8 cellular contexts compared by ENCODE assay signal in the genomic region with DNA sequence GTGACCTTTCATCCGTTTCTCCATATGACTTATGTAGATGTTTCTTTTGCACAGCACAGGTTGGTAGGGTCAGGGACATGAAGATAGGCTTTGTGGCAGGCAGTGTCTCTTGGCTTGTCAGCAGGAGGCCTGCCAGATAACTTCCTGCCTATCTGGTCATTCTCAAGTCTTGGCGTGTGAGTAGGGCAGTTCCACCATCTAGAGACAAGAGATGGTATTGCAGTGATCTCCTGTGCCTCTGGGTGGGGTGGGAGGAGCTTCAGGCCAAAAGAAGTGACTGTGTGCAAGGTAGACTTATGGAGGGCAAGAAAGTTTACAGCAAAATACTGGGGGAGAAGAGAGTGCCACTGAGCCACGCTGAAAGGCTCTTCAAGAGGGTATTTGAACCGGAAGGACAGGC. TPM values are rescaled to one million over a fixed set of nuclear protein-coding genes. Genes with fewer than 3 reads are reported as not detected.
DNase-seq lines count a peak whose midpoint lies in the region; ATAC-seq and TF ChIP-seq lines count a peak whose summit lies in the region.

No MANE protein-coding gene starts in this region.

- H3K4me2 ChIP-seq in mammary epithelial cell (ENCODE audit: insufficient read depth, low read depth, low read length): peak overlapping the region; percentile 32

- no peak overlapping the region for H2AFZ ChIP-seq in mammary epithelial cell (ENCODE audit: low read depth, low read length)

- CTCF ChIA-PET in A673 (lab: Charles Lee) (interaction anchor here (0.5 to 1.7 kb wide), 7 partner anchors 9 to 182 kb away, joined by 3 to 22 read pairs (median 5); partner anchors contain the start of gene DCAF1), mammary epithelial cell (lab: Charles Lee; ENCODE audit: low non-redundant PET) (interaction anchor here (0.5 to 1.7 kb wide), 12 partner anchors 10 to 292 kb away, joined by 3 to 30 read pairs (median 3); partner anchors contain the start of gene DCAF1)

- H3K4me3 ChIP-seq in A673 (ENCODE audit: low read depth, low read length, poor library complexity, severe bottlenecking): no peak overlapping the region
- no peak overlapping the region for H3K4me3 ChIP-seq in mammary epithelial cell (replicated peaks in 1 of 3; ENCODE audit: insufficient read depth in 1 of 3, low read depth in 2 of 3, low read length in 3 of 3)
- H3K4me3 ChIP-seq in kidney epithelial cell (ENCODE audit: low read depth, low read length): no peak overlapping the region

- BruUV-seq in A673 (replicated peaks; lab: Mats Ljungman, UMichigan): no TSS peak
- BruUV-seq in mammary epithelial cell (replicated peaks; lab: Mats Ljungman, UMichigan): no TSS peak

- H3K36me3 ChIP-seq in A673 (ENCODE audit: insufficient read depth, low read length, poor library complexity, severe bottlenecking) (peaks cover 3% of the 10 kb centered on the region), mammary epithelial cell (ENCODE audit: insufficient read depth, low read length) (peaks cover 3% of the 10 kb centered on the region), kidney epithelial cell (ENCODE audit: control insufficient read depth, insufficient read depth, low read length) (peaks cover 1% of the 10 kb centered on the region)

- peaks cover 37% of the 10 kb centered on the region for H3K79me2 ChIP-seq in mammary epithelial cell (ENCODE audit: insufficient read depth, low read length)

- in situ Hi-C loops in mammary epithelial cell (cut with MboI; ENCODE audit: low sequenced_read_pairs in 2 of 2): loop anchor here (5.0 kb wide), 1 partner anchor 180 kb away; the partner anchor contains the start of gene DCAF1 (in 2 of the 2)

- H4K20me1 ChIP-seq in mammary epithelial cell (ENCODE audit: insufficient read depth, low read length): no peaks in the 10 kb centered on the region

- intact Hi-C loops in A673 (cut with micrococcal nuclease; ENCODE audit: unreplicated experiment) (loop anchor here (1.0 to 5.0 kb wide), 2 partner anchors 180 to 295 kb away; partner anchors contain the start of gene MANF), mammary epithelial cell (cut with micrococcal nuclease) (loop anchor here (1.0 kb wide), 5 partner anchors 13 to 291 kb away; partner anchors contain the start of gene RBM15B)

- POLR2A ChIA-PET in A673 (lab: Charles Lee; ENCODE audit: low non-redundant PET): no interaction called here

- peak; percentile 82 for DNase-seq in A673 (ENCODE audit: low spot score)
- peak; percentile 26 for DNase-seq in NCI-H2029 treated with DMSO at 0.1 percent for 48 hours (lab: John Stamatoyannopoulos, UW)
- DNase-seq in mammary epithelial cell: peak; percentile 84
- peak; percentile 48 for DNase-seq in kidney epithelial cell (ENCODE audit: low read depth)
- DNase-seq in stimulated activated CD4-positive, alpha-beta T cell treated with anti-CD3 and anti-CD28 coated beads, Interleukin-1b, Interleukin-23, amount 100 ng/mL, for 48 hours: peak; percentile 77

- no peaks in the 10 kb centered on the region for H3K9me3 ChIP-seq in A673 (ENCODE audit: low read depth, low read length, poor library complexity, severe bottlenecking)
- H3K9me3 ChIP-seq in mammary epithelial cell (replicated peaks; ENCODE audit: insufficient read depth, low read length): no peaks in the 10 kb centered on the region

- H3K27me3 ChIP-seq in A673 (replicated peaks; ENCODE audit: insufficient read depth, low read depth, low read length, poor library complexity): no peaks in the 10 kb centered on the region
- H3K27me3 ChIP-seq in mammary epithelial cell (ENCODE audit: insufficient read depth, low read length): no peaks in the 10 kb centered on the region
- H3K27me3 ChIP-seq in kidney epithelial cell (ENCODE audit: control insufficient read depth, insufficient read depth, low read length): no peaks in the 10 kb centered on the region

- peak; percentile 62 for TF ChIP-seq CTCF in A673 (conservative IDR thresholded peaks at IDR 0.05; ENCODE audit: low read depth, low read length)
- peak; percentile 93 for TF ChIP-seq CTCF in VCaP (conservative IDR thresholded peaks at IDR 0.05)
- TF ChIP-seq CTCF in mammary epithelial cell (conservative IDR thresholded peaks at IDR 0.05 in 1 of 2, IDR thresholded peaks at IDR 0.05 in 1 of 2; ENCODE audit: extremely low read depth in 1 of 2, insufficient read depth in 1 of 2, low read depth in 1 of 2, low read length in 2 of 2): peak; percentile 92 to 98
- peak; percentile 77 for TF ChIP-seq CTCF in kidney epithelial cell (IDR thresholded peaks at IDR 0.05; ENCODE audit: insufficient read depth, low read length, poor library complexity, severe bottlenecking)

- no peak overlapping the region for H3K27ac ChIP-seq in A673 (ENCODE audit: low read depth, low read length, poor library complexity, severe bottlenecking)
- peak overlapping the region; percentile 40 for H3K27ac ChIP-seq in VCaP
- H3K27ac ChIP-seq in mammary epithelial cell (ENCODE audit: insufficient read depth, low read depth, low read length): peak overlapping the region; percentile 4

- dilution Hi-C loops in mammary epithelial cell (cut with HindIII; ENCODE audit: low sequenced_read_pairs): no loop called here

- 17% methylated on average over 4 of the region's 4 CpGs for WGBS in mammary epithelial cell (ENCODE audit: low coverage, missing lambda C conversion rate)

- ATAC-seq in GM18498 (IDR thresholded peaks at IDR 0.05; ENCODE audit: unreplicated experiment) (peak; percentile 84), HG02938 (IDR thresholded peaks at IDR 0.05; ENCODE audit: unreplicated experiment) (peak; percentile 85)

- no peak overlapping the region for H3K9ac ChIP-seq in mammary epithelial cell (ENCODE audit: insufficient read depth, low read length)

- H3K4me1 ChIP-seq in A673 (ENCODE audit: insufficient read depth, low read length, poor library complexity, severe bottlenecking): peaks cover 3% of the 10 kb centered on the region
- peaks cover 64% of the 10 kb centered on the region for H3K4me1 ChIP-seq in mammary epithelial cell (ENCODE audit: insufficient read depth, low read length)

RNA-seq across cellular contexts. Expression of gene TEX264, which starts 11.0 kb away (rescaled TPM):
- total RNA-seq in A673 (2021) (21.4 and 23.0 TPM in 2 replicates), mammary epithelial cell (10 to 100 TPM; 36.0 to 49.7 TPM), kidney epithelial cell (75.7 and 78.1 TPM in 2 replicates)
- 69.5 TPM for polyA plus RNA-seq in mammary epithelial cell
- 35.8 TPM for polyA minus RNA-seq in mammary epithelial cell

RNA-seq across cellular contexts. Expression of gene GRM2, which starts 24.8 kb away (rescaled TPM):
- total RNA-seq in A673 (2021): 2.9 and 5.6 TPM in 2 replicates
- under 1 TPM; under 0.01 to 0.12 TPM for total RNA-seq in mammary epithelial cell
- polyA plus RNA-seq in mammary epithelial cell: 0.09 TPM
- not detected for polyA minus RNA-seq in mammary epithelial cell
- not detected in 2 replicates for total RNA-seq in kidney epithelial cell

Comparison
In these comparisons a context has a peak if more than half of its experiments do, and no peak if none do; other contexts are left out.
1. DNase-seq: peak in every context shown above with its lines; median percentile 84 in mammary epithelial cell; 82 in A673; 77 in stimulated activated CD4-positive, alpha-beta T cell treated with anti-CD3 and anti-CD28 coated beads, Interleukin-1b, Interleukin-23, amount 100 ng/mL, for 48 hours; 48 in kidney epithelial cell; 26 in NCI-H2029 treated with DMSO at 0.1 percent for 48 hours.